Comparison of ENCODE assay signal across 8 cellular contexts in the genomic region with DNA sequence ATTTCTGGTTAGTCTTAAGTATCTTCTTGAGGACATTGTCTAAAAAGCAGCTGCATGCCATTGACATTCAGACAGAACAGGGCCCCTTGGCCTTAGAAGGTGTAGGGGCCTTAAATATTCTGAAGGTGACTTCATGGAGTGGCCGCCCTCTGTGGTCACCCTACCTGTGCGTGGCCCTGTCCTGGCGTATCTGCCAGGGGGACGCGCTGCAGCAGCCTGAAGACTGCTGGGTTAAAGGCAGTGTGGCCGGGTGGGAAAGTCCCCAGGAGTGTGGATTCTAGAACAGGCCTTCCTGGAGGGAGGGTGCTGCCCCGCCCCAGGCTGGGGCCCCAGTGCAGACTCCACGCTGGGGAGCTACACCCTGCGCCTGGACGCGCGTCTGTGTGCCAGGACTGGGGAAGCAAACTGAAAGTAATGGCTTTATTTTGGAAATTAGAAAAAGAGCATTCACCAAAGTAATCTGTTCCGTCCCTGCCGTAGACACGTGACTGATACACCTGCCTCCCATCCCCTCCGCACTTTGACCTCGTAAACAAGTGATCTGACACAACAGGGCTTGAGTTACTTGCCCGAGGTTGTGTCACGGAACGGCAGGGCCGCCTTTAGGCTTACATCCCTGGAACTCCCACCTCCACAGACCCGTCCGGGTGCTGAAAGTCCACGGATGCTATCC. TPM values are rescaled to one million over a fixed set of nuclear protein-coding genes. Genes with fewer than 3 reads are reported as not detected.
A peak's percentile ranks its signal among the peaks of the same experiment; 100 is the strongest.
DNase-seq lines count a peak whose midpoint lies in the region; ATAC-seq and TF ChIP-seq lines count a peak whose summit lies in the region.

No MANE protein-coding gene starts in this region.

- in situ Hi-C loops in KBM-7 (cut with MboI; ENCODE audit: low pct_unique_long_range_greater_than_20kb, low sequenced_read_pairs), result no loop called here

- no peaks in the 10 kb centered on the region for H3K9me3 ChIP-seq in ES-I3 (ENCODE audit: control insufficient read depth, insufficient read depth, low read length)

- peak overlapping the region; percentile 81 for H3K27ac ChIP-seq in KMS-11

- H3K4me3 ChIP-seq in KMS-11 (IDR thresholded peaks at IDR 0.05; ENCODE audit: insufficient read depth, low read depth, low read length), result peak overlapping the region; percentile 29

- H3K4me1 ChIP-seq in ES-I3 (ENCODE audit: insufficient read depth, low read length), result peaks cover 11% of the 10 kb centered on the region
- peaks cover 35% of the 10 kb centered on the region for H3K4me1 ChIP-seq in KMS-11 (ENCODE audit: low read depth, poor library complexity, severe bottlenecking)

- H4K20me1 ChIP-seq in KMS-11 (ENCODE audit: insufficient read depth), result no peaks in the 10 kb centered on the region

- H3K27me3 ChIP-seq in KMS-11 (ENCODE audit: insufficient read depth, low read depth), result no peaks in the 10 kb centered on the region

- no peak for TF ChIP-seq CTCF in KMS-11 (conservative IDR thresholded peaks at IDR 0.05; ENCODE audit: low read depth, low read length)

- ATAC-seq in left ventricle myocardium superior (no peak), HG03457 (IDR thresholded peaks at IDR 0.05; ENCODE audit: unreplicated experiment) (no peak)

- peak overlapping the region; percentile 89 for H3K4me2 ChIP-seq in KMS-11

- H3K9ac ChIP-seq in ES-I3 (ENCODE audit: low read depth, low read length) (peak overlapping the region; percentile 73; the same call in 1 of the 2 replicates), KMS-11 (peak overlapping the region; percentile 84)

- peak overlapping the region; percentile 53; the same call in 1 of the 2 replicates for H2AFZ ChIP-seq in KMS-11 (ENCODE audit: low read depth)

- H3K79me2 ChIP-seq in KMS-11 (ENCODE audit: insufficient read depth, low read depth), result peaks cover 61% of the 10 kb centered on the region

- peak; percentile 54 for DNase-seq in activated T-helper 9 cell treated with anti-CD3 and anti-CD28 coated beads, Interleukin-2, amount 50 U/mL, for 16 hours (ENCODE audit: low read depth)
- peak; percentile 35 for DNase-seq in left ventricle myocardium superior
- peak; percentile 31 to 56 for DNase-seq in stimulated activated CD4-positive, alpha-beta T cell treated with anti-CD3 and anti-CD28 coated beads, Interleukin-12 subunit alpha, Interleukin-12 subunit beta, amount 100 ng/mL, for 24 hours (ENCODE audit: low read depth in 2 of 2)
- DNase-seq in DMS153 treated with DMSO at 0.1 percent for 48 hours (lab: John Stamatoyannopoulos, UW; ENCODE audit: unreplicated experiment), result no peak
- DNase-seq in KBM-7, result no peak

- H3K36me3 ChIP-seq in ES-I3 (ENCODE audit: insufficient read depth, low read length) (no peaks in the 10 kb centered on the region), KMS-11 (ENCODE audit: insufficient read depth) (no peaks in the 10 kb centered on the region; the same call in 1 of the 2 replicates)

- intact Hi-C loops in left ventricle myocardium superior (cut with micrococcal nuclease), result no loop called here

RNA-seq across cellular contexts. Expression of a gene that starts 1.8 kb away (rescaled TPM):
- 97.6 TPM for total RNA-seq in left ventricle myocardium superior

Comparison
In these comparisons a context has a peak if more than half of its experiments do, and no peak if none do; other contexts are left out.
1. DNase-seq: peak in activated T-helper 9 cell treated with anti-CD3 and anti-CD28 coated beads, Interleukin-2, amount 50 U/mL, for 16 hours (single experiment), left ventricle myocardium superior (single experiment) and stimulated activated CD4-positive, alpha-beta T cell treated with anti-CD3 and anti-CD28 coated beads, Interleukin-12 subunit alpha, Interleukin-12 subunit beta, amount 100 ng/mL, for 24 hours (2 of 2); none in DMS153 treated with DMSO at 0.1 percent for 48 hours (single experiment) and KBM-7 (single experiment).